ENCODE assay signal across 1 cellular context in the genomic region with DNA sequence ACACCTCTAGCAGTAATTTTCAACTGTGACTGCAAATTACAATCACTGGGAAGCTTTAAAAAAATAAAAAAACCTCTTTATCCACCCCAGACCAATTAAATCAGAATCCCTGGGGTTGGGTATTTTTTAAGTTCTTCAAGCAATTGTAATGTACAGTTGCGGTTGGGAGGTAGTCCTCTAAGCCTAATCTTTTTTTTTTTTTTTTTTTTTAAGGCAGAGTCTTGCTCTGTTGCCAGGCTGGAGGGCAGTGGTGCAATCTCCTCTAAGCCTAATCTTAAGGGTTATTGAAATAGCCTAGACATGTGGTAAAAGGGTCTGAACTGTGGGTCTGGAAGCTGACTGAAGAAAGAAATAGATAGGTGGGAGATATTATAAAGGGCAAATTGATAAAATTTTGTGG.
TF ChIP-seq lines count a peak whose summit lies in the region.

No MANE protein-coding gene starts in this region.

TF ChIP-seq in IMR-90, 13 proteins besides CTCF, POLR2A, EP300 and RAD21:
- no peak for TF ChIP-seq MAFK (IDR thresholded peaks at IDR 0.05; ENCODE audit: low read depth, low read length)
- no peak for TF ChIP-seq MXI1 (IDR thresholded peaks at IDR 0.05; ENCODE audit: borderline replicate concordance, low read depth, low read length)
- no peak for TF ChIP-seq BHLHE40 (IDR thresholded peaks at IDR 0.05; ENCODE audit: low read depth, low read length)
- no peak for TF ChIP-seq NFE2L2 (IDR thresholded peaks at IDR 0.05; ENCODE audit: low read depth, low read length)
- no peak for TF ChIP-seq SMC3 (IDR thresholded peaks at IDR 0.05; ENCODE audit: low read depth, low read length)
- TF ChIP-seq CEBPB (IDR thresholded peaks at IDR 0.05; ENCODE audit: low read depth, low read length), result no peak
- no peak for TF ChIP-seq ELK1 (IDR thresholded peaks at IDR 0.05; ENCODE audit: borderline replicate concordance, low read depth, low read length)
- no peak for TF ChIP-seq MAZ (IDR thresholded peaks at IDR 0.05; ENCODE audit: borderline replicate concordance, low read depth, low read length)
- no peak for TF ChIP-seq FOS (IDR thresholded peaks at IDR 0.05; ENCODE audit: low read depth, low read length)
- no peak for TF ChIP-seq RFX5 (IDR thresholded peaks at IDR 0.05; ENCODE audit: low read depth, low read length)
- TF ChIP-seq USF2 (IDR thresholded peaks at IDR 0.05; ENCODE audit: low read depth, low read length), result no peak
- TF ChIP-seq CHD1 (IDR thresholded peaks at IDR 0.05; ENCODE audit: low read depth, low read length), result no peak
- TF ChIP-seq RCOR1 (IDR thresholded peaks at IDR 0.05; ENCODE audit: insufficient replicate concordance, low read length), result no peak
